ENCODE assay signal across 11 cellular contexts in genomic region chr3:67863869-67864268, GRCh38.
DNase-seq lines count a peak whose midpoint lies in the region; ATAC-seq and TF ChIP-seq lines count a peak whose summit lies in the region.
"Had no signal": no experiment of that assay in that cellular context is flagged by ENCODE, and none has a peak within 500 bp of the region (broad histone marks: within the 10 kb centered on the region; RNA-seq: fewer than 3 reads in every experiment).

No MANE protein-coding gene starts in this region.

- H3K9me2 ChIP-seq in MM.1S (replicated peaks; ENCODE audit: insufficient read depth, low read length) = no peaks in the 10 kb centered on the region

- no peak overlapping the region for H3K4me2 ChIP-seq in MM.1S (ENCODE audit: low read depth, low read length)

- peak; percentile 27; the same call in 1 of the 3 replicates for TF ChIP-seq CTCF in GM12872 (IDR thresholded peaks at IDR 0.05; ENCODE audit: insufficient read depth, low read depth, low read length)
- peak; percentile 22; the same call in 1 of the 2 replicates for TF ChIP-seq CTCF in MM.1S (IDR thresholded peaks at IDR 0.05; ENCODE audit: low read length)
- peak; percentile 24 for TF ChIP-seq CTCF in nephron progenitor cell (IDR thresholded peaks at IDR 0.05)
- TF ChIP-seq CTCF in gastrocnemius medialis (IDR thresholded peaks at IDR 0.05 in 4 of 5, conservative IDR thresholded peaks at IDR 0.05 in 1 of 5) = no peak

- H2AFZ ChIP-seq in MM.1S (ENCODE audit: low read length) = no peak overlapping the region

- H4K20me1 ChIP-seq in MM.1S (ENCODE audit: insufficient read depth, low read length) = no peaks in the 10 kb centered on the region

- H3K9ac ChIP-seq in MM.1S (ENCODE audit: low read length) = no peak overlapping the region

- no peak for ATAC-seq in gastrocnemius medialis
- no peak for ATAC-seq in GM18873 (IDR thresholded peaks at IDR 0.05; ENCODE audit: low FRiP score, unreplicated experiment)
- ATAC-seq: activated naive CD8-positive, alpha-beta T cell treated with anti-CD3 and anti-CD28 coated beads, Interleukin-2, amount 50 U/mL, for 24 hours had no signal

- DNase-seq in MM.1S (no peak), dermis blood vessel endothelial cell (peak; percentile 52), nephron progenitor cell (no peak), gastrocnemius medialis (no peak), DMS79 (lab: John Stamatoyannopoulos, UW) (no peak)
- DNase-seq: activated CD4-positive, CD25-positive, alpha-beta regulatory T cell; activated naive CD8-positive, alpha-beta T cell treated with anti-CD3 and anti-CD28 coated beads, Interleukin-2, amount 50 U/mL, for 24 hours; NCI-H1048 had no signal

- H3K27ac Mint-ChIP-seq in nephron progenitor cell = no peak overlapping the region
- H3K27ac Mint-ChIP-seq: activated naive CD8-positive, alpha-beta T cell treated with anti-CD3 and anti-CD28 coated beads, Interleukin-2, amount 50 U/mL, for 24 hours had no signal

- no peak overlapping the region for H3K4me3 Mint-ChIP-seq in nephron progenitor cell
- H3K4me3 Mint-ChIP-seq: activated naive CD8-positive, alpha-beta T cell treated with anti-CD3 and anti-CD28 coated beads, Interleukin-2, amount 50 U/mL, for 24 hours had no signal

- peaks cover 9% of the 10 kb centered on the region for H3K36me3 Mint-ChIP-seq in nephron progenitor cell (ENCODE audit: low read depth)

- H3K4me1 Mint-ChIP-seq in nephron progenitor cell = no peaks in the 10 kb centered on the region
- H3K4me1 Mint-ChIP-seq: activated naive CD8-positive, alpha-beta T cell treated with anti-CD3 and anti-CD28 coated beads, Interleukin-2, amount 50 U/mL, for 24 hours had no signal

- H3K9me3 ChIP-seq in MM.1S (replicated peaks; ENCODE audit: insufficient read depth, low read length) (no peaks in the 10 kb centered on the region), gastrocnemius medialis (no peaks in the 10 kb centered on the region)
- H3K9me3 ChIP-seq: thoracic aorta had no signal

- H3K27me3 ChIP-seq in MM.1S (replicated peaks; ENCODE audit: insufficient read depth, low read length) (no peaks in the 10 kb centered on the region), gastrocnemius medialis (no peaks in the 10 kb centered on the region)

- in situ Hi-C loops in gastrocnemius medialis (cut with MboI; ENCODE audit: low sequenced_read_pairs in 4 of 4) = no loop called here

- H3K4me3 ChIP-seq in MM.1S (ENCODE audit: low read length) (no peak overlapping the region), gastrocnemius medialis (no peak overlapping the region)
- H3K4me3 ChIP-seq: thoracic aorta had no signal

- no peaks in the 10 kb centered on the region for H3K79me2 ChIP-seq in MM.1S (ENCODE audit: low read length)

- H3K27me3 Mint-ChIP-seq in nephron progenitor cell (ENCODE audit: low read depth, poor library complexity) = no peaks in the 10 kb centered on the region
- H3K27me3 Mint-ChIP-seq: activated naive CD8-positive, alpha-beta T cell treated with anti-CD3 and anti-CD28 coated beads, Interleukin-2, amount 50 U/mL, for 24 hours had no signal

- H3K27ac ChIP-seq in MM.1S (ENCODE audit: low read length) (no peak overlapping the region), gastrocnemius medialis (no peak overlapping the region)
- H3K27ac ChIP-seq: thoracic aorta had no signal

- no peaks in the 10 kb centered on the region for H3F3A ChIP-seq in MM.1S (ENCODE audit: insufficient read depth, low read length)

- intact Hi-C loops in gastrocnemius medialis (cut with DNase I; ENCODE audit: low total_unique reads) = no loop called here

- H3K9me3 Mint-ChIP-seq in nephron progenitor cell = peaks cover 9% of the 10 kb centered on the region

- TF ChIP-seq POLR2A in gastrocnemius medialis (IDR thresholded peaks at IDR 0.05) = no peak

- H3K36me3 ChIP-seq in MM.1S (replicated peaks; ENCODE audit: insufficient read depth, low read length) (no peaks in the 10 kb centered on the region), gastrocnemius medialis (no peaks in the 10 kb centered on the region)
- H3K36me3 ChIP-seq: thoracic aorta had no signal

- H3K4me1 ChIP-seq in MM.1S (ENCODE audit: low read length) (no peaks in the 10 kb centered on the region), gastrocnemius medialis (no peaks in the 10 kb centered on the region)

Comparison
In these comparisons a context has a peak if more than half of its experiments do, and no peak if none do; other contexts are left out.
1. CTCF ChIP-seq: peak in GM12872 (single experiment), MM.1S (single experiment) and nephron progenitor cell (single experiment); none in gastrocnemius medialis (0 of 5).